ENCODE assay signal across 31 cellular contexts in the genomic region with DNA sequence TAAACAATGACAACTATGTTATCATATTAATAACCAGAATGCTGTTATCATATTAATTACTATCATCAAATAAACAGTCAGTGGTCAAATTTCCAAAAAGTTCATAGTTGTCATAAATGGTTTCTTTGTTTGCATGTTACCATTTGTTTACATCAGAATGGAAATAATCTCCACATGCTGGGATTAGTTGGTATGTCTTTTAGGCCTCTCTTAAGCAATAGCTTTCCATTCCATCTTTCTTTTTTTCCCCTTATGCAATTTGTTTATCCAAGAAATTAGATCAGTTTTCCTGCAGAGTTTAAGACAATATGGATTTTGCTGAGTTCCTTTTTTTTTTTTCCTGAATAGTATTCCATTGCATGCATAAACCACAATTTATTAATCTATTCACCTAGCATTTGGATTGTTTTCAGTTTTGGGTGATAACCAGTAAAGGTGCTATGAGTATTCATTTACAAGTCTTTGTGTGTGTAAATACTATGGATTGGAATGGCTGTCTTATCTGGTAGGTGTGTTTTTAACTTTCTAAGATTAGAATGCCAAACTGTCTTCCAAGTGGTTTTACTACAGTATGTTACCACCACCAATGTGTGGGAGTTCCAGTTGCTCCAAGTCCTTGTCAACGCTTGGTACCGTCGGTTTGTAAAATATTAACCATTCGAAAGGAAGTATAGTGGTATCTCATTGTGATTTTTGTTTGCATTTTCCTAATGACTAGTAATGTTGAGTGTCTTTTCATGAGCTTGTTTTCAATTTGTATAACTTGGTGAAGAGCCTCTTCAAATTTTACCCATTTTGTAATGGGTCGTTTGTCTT. TPM values are rescaled to one million over a fixed set of nuclear protein-coding genes. Genes with fewer than 3 reads are reported as not detected.
"Had no signal": no experiment of that assay in that cellular context is flagged by ENCODE, and none has a peak within 500 bp of the region (broad histone marks: within the 10 kb centered on the region; RNA-seq: fewer than 3 reads in every experiment).

No MANE protein-coding gene starts in this region.

- H3K4me1 ChIP-seq: prostate gland had no signal

- FAIRE-seq: bronchial epithelial cell had no signal

- H3K27me3 ChIP-seq: esophagus squamous epithelium, ovary, sigmoid colon, stomach, thyroid gland, upper lobe of right lung had no signal

- H3K4me3 ChIP-seq: esophagus squamous epithelium, ovary, prostate gland, sigmoid colon, smooth muscle cell, stomach, thyroid gland, upper lobe of right lung had no signal

- DNase-seq: activated CD4-positive, alpha-beta memory T cell treated with anti-CD3 and anti-CD28 coated beads, Interleukin-2, amount 10 ng/mL, durations not matched to agents 7 days and 5 days; activated CD4-positive, alpha-beta T cell treated with anti-CD3 and anti-CD28 coated beads, Interleukin-2, amount 10 ng/mL, durations not matched to agents 24 days and 14 days; activated CD4-positive, CD25-positive, alpha-beta regulatory T cell treated with anti-CD3 and anti-CD28 coated beads, Interleukin-2, amount 50 U/mL, for 72 hours; activated gamma-delta T cell treated with Interleukin-2 at 50 U/mL for 16 hours; activated naive CD4-positive, alpha-beta T cell treated with anti-CD3 and anti-CD28 coated beads, Interleukin-2, amount 50 U/mL, for 16 hours; activated T-cell treated with anti-CD3 and anti-CD28 coated beads, Interleukin-2, amount 50 U/mL, for 4 hours; endodermal cell; esophagus squamous epithelium; head of caudate nucleus; hippocampal formation; kidney; left colon; mammary epithelial cell; ovary; retina; sigmoid colon; stimulated activated CD4-positive, alpha-beta T cell treated with anti-CD3 and anti-CD28 coated beads, Interleukin-1b, Interleukin-23, amount 100 ng/mL, for 48 hours; stimulated activated CD4-positive, alpha-beta T cell treated with anti-CD3 and anti-CD28 coated beads, Interleukin-4, amount 100 ng/mL, for 4 hours; stimulated activated CD8-positive, alpha-beta memory T cell treated with anti-CD3 and anti-CD28 coated beads, Interleukin-4, amount 100 ng/mL, for 48 hours; stomach; T-helper 17 cell; T1000; thyroid gland; upper lobe of right lung had no signal

- ATAC-seq: activated T-cell treated with anti-CD3 and anti-CD28 coated beads, Interleukin-2, amount 50 U/mL, for 4 hours; activated T-helper 17 cell treated with anti-CD3 and anti-CD28 coated beads, Interleukin-2, amount 50 U/mL, for 72 hours; left colon; stimulated activated memory B cell treated with anti-CD40 and anti-IgM and Interleukin-4, amounts not matched to agents 10 μg/mL and 1 μg/mL and 100 μg/mL, for 72 hours; T-helper 17 cell; upper lobe of right lung had no signal

- H3K27ac ChIP-seq: esophagus squamous epithelium, ovary, prostate gland, stomach, thyroid gland, upper lobe of right lung had no signal

- H3K9me3 ChIP-seq: esophagus squamous epithelium, ovary, prostate gland, sigmoid colon, stomach, thyroid gland, upper lobe of right lung had no signal

- H3K36me3 ChIP-seq: ovary, prostate gland, sigmoid colon, stomach, thyroid gland, upper lobe of right lung had no signal

RNA-seq across cellular contexts. Expression of a gene that starts 33.3 kb away (rescaled TPM):
- total RNA-seq: activated CD4-positive, alpha-beta T cell treated with anti-CD3 and anti-CD28 coated beads, Interleukin-2, amount 10 ng/mL, durations not matched to agents 24 days and 14 days; activated T-cell treated with anti-CD3 and anti-CD28 coated beads, Interleukin-2, amount 50 U/mL, for 4 hours; activated T-helper 17 cell treated with anti-CD3 and anti-CD28 coated beads, Interleukin-2, amount 50 U/mL, for 72 hours; endodermal cell; left colon; mammary epithelial cell; mucosa of gallbladder; sigmoid colon; T-helper 17 cell; thyroid gland had no signal
- polyA plus RNA-seq: liver, smooth muscle cell, stomach had no signal
